11 cellular contexts compared by ENCODE assay signal in the genomic region with DNA sequence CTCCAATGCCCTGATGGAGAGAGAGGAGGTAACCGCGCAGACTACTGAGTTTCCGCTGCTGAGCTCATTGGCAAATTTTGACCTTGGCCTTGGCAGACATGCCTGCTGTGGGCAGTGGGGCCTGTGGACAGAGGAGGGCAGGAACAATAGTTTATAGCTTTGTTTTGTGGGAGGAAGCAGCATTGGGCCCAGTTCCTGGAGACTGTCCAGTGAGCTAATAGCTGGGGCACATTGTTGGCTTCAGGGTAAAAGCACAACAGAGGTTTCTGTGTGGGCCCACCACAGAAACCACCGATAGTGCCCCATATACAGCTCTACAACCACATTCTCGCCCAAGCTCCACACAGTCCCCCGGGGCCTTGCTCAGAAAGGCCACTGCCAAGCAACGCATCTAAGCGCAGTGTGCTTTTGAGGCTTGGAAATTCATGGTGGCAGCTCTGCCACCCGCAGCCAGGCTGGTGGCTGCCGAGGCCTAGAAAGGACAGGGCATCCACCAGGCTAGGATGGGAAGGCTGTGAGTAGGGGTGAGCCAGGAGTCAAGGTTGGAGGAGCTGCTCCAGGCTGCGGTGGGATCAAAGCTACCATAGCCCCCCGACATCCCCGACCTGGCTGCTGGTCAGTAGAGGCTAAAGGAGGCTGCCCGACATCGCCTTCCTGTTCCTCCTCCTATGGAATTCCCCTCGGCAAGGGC. TPM values are rescaled to one million over a fixed set of nuclear protein-coding genes. Genes with fewer than 3 reads are reported as not detected.
DNase-seq lines count a peak whose midpoint lies in the region; ATAC-seq, FAIRE-seq and TF ChIP-seq lines count a peak whose summit lies in the region.
"Had no signal": no experiment of that assay in that cellular context is flagged by ENCODE, and none has a peak within 500 bp of the region (broad histone marks: within the 10 kb centered on the region; RNA-seq: fewer than 3 reads in every experiment).

No MANE protein-coding gene starts in this region.

- H3K9me3 Mint-ChIP-seq in astrocyte (ENCODE audit: unreplicated experiment) (peaks cover 3% of the 10 kb centered on the region), GM23338 (no peaks in the 10 kb centered on the region)
- H3K9me3 Mint-ChIP-seq: activated CD4-positive, alpha-beta memory T cell treated with anti-CD3 and anti-CD28 coated beads for 36 hours had no signal

- TF ChIP-seq CTCF in astrocyte (IDR thresholded peaks at IDR 0.05; ENCODE audit: insufficient read depth, low read depth, low read length) (no peak), pancreas (IDR thresholded peaks at IDR 0.05) (no peak), GM23338 (conservative IDR thresholded peaks at IDR 0.05; ENCODE audit: low read depth in 2 of 2) (no peak)

- H3K4me1 Mint-ChIP-seq in astrocyte (ENCODE audit: low read depth, unreplicated experiment) (peaks cover 20% of the 10 kb centered on the region), GM23338 (peaks cover 8% of the 10 kb centered on the region; the same call in 2 of the 3 replicates)

- H3K9me3 ChIP-seq in astrocyte (ENCODE audit: insufficient read depth, low read depth, low read length): no peaks in the 10 kb centered on the region
- no peaks in the 10 kb centered on the region for H3K9me3 ChIP-seq in pancreas

- peak; percentile 81 for ATAC-seq in GM18870 (IDR thresholded peaks at IDR 0.05; ENCODE audit: unreplicated experiment)
- ATAC-seq in HG02885 (IDR thresholded peaks at IDR 0.05; ENCODE audit: poor library complexity, unreplicated experiment): peak; percentile 56
- ATAC-seq in pancreas: no peak
- ATAC-seq in GM23338: no peak

- 81% methylated on average over 16 of the region's 16 CpGs for WGBS in pancreas, 2 donors

- H3K27ac ChIP-seq in astrocyte (ENCODE audit: low read depth, low read length): no peak overlapping the region
- H3K27ac ChIP-seq in pancreas: peak overlapping the region; percentile 11 to 75 (median 56)
- H3K27ac ChIP-seq in GM23338 (ENCODE audit: low read depth): no peak overlapping the region

- H3F3A ChIP-seq in GM23338 (replicated peaks; ENCODE audit: low read depth): no peaks in the 10 kb centered on the region

- H3K4me1 ChIP-seq in astrocyte (ENCODE audit: insufficient read depth, low read length): peaks cover 24% of the 10 kb centered on the region
- peaks cover 14 to 18% (median 17%) of the 10 kb centered on the region in 3 donors for H3K4me1 ChIP-seq in pancreas
- no peaks in the 10 kb centered on the region; the same call in 1 of the 2 replicates for H3K4me1 ChIP-seq in GM23338 (ENCODE audit: insufficient read depth)

- H3K36me3 Mint-ChIP-seq in astrocyte (ENCODE audit: low read depth, unreplicated experiment): no peaks in the 10 kb centered on the region
- H3K36me3 Mint-ChIP-seq in GM23338 (ENCODE audit: low read depth): no peaks in the 10 kb centered on the region
- H3K36me3 Mint-ChIP-seq: activated CD4-positive, alpha-beta memory T cell treated with anti-CD3 and anti-CD28 coated beads for 36 hours had no signal

- H3K4me3 Mint-ChIP-seq in astrocyte (ENCODE audit: unreplicated experiment) (no peak overlapping the region), GM23338 (no peak overlapping the region)
- H3K4me3 Mint-ChIP-seq: activated CD4-positive, alpha-beta memory T cell treated with anti-CD3 and anti-CD28 coated beads for 36 hours had no signal

- FAIRE-seq in astrocyte (lab: Jason Lieb, UNC): no peak
- no peak for FAIRE-seq in pancreas (lab: Jason Lieb, UNC)

- intact Hi-C loops in pancreas (cut with DNase I): no loop called here

- H3K4me3 ChIP-seq in astrocyte (ENCODE audit: insufficient read depth, low read depth, low read length) (no peak overlapping the region), pancreas (no peak overlapping the region), GM23338 (no peak overlapping the region)

- H3K36me3 ChIP-seq in astrocyte (ENCODE audit: insufficient read depth, low read length) (no peaks in the 10 kb centered on the region), pancreas (no peaks in the 10 kb centered on the region), GM23338 (ENCODE audit: insufficient read depth) (no peaks in the 10 kb centered on the region)

- no peak overlapping the region for H3K9ac ChIP-seq in astrocyte (ENCODE audit: low read length)

- no peaks in the 10 kb centered on the region for H3K79me2 ChIP-seq in astrocyte (ENCODE audit: insufficient read depth, low read length)
- no peaks in the 10 kb centered on the region for H3K79me2 ChIP-seq in GM23338 (replicated peaks; ENCODE audit: insufficient read depth)

- no peaks in the 10 kb centered on the region for H3K9me2 ChIP-seq in GM23338 (ENCODE audit: insufficient read depth)

- H3K4me2 ChIP-seq in astrocyte (ENCODE audit: low read length) (peak overlapping the region; percentile 59), GM23338 (no peak overlapping the region)

- DNase-seq in astrocyte (ENCODE audit: low read depth) (peak; percentile 42), pancreas (no peak), amygdala (lab: John Stamatoyannopoulos, UW) (no peak), NCI-H187 (lab: John Stamatoyannopoulos, UW) (no peak), GM23338 (ENCODE audit: low spot score) (no peak), NCI-H446 treated with DMSO at 0.1 percent for 48 hours (lab: John Stamatoyannopoulos, UW) (no peak)
- DNase-seq: activated CD4-positive, alpha-beta memory T cell treated with anti-CD3 and anti-CD28 coated beads for 36 hours; SHP77; stimulated activated CD4-positive, alpha-beta T cell treated with anti-CD3 and anti-CD28 coated beads, Interleukin-4, amount 100 ng/mL, for 4 hours had no signal

- H4K20me1 ChIP-seq in astrocyte (ENCODE audit: insufficient read depth, low read length) (no peaks in the 10 kb centered on the region), GM23338 (replicated peaks; ENCODE audit: insufficient read depth) (no peaks in the 10 kb centered on the region)

- H2AFZ ChIP-seq in astrocyte (ENCODE audit: low read depth, low read length) (peak overlapping the region; percentile 87), GM23338 (no peak overlapping the region)

- H3K27ac Mint-ChIP-seq in astrocyte (ENCODE audit: unreplicated experiment) (peak overlapping the region; percentile 69), GM23338 (no peak overlapping the region)
- H3K27ac Mint-ChIP-seq: activated CD4-positive, alpha-beta memory T cell treated with anti-CD3 and anti-CD28 coated beads for 36 hours had no signal

- H3K27me3 ChIP-seq in astrocyte (ENCODE audit: insufficient read depth, low read length): peaks cover 2% of the 10 kb centered on the region
- H3K27me3 ChIP-seq in pancreas: no peaks in the 10 kb centered on the region
- no peaks in the 10 kb centered on the region for H3K27me3 ChIP-seq in GM23338 (ENCODE audit: insufficient read depth)

- H3K27me3 Mint-ChIP-seq in astrocyte (ENCODE audit: low read depth, unreplicated experiment) (peaks cover 15% of the 10 kb centered on the region), GM23338 (ENCODE audit: insufficient read depth, low read depth, poor library complexity) (peaks cover 3% of the 10 kb centered on the region)
- H3K27me3 Mint-ChIP-seq: activated CD4-positive, alpha-beta memory T cell treated with anti-CD3 and anti-CD28 coated beads for 36 hours had no signal

TF ChIP-seq in GM23338, 12 proteins besides CTCF, POLR2A, EP300 and RAD21 (continues in another document):
- TF ChIP-seq NANOG (IDR thresholded peaks at IDR 0.05; ENCODE audit: borderline replicate concordance): no peak
- no peak for TF ChIP-seq JUNB (IDR thresholded peaks at IDR 0.05; ENCODE audit: unreplicated experiment)
- TF ChIP-seq, protein P1, sequence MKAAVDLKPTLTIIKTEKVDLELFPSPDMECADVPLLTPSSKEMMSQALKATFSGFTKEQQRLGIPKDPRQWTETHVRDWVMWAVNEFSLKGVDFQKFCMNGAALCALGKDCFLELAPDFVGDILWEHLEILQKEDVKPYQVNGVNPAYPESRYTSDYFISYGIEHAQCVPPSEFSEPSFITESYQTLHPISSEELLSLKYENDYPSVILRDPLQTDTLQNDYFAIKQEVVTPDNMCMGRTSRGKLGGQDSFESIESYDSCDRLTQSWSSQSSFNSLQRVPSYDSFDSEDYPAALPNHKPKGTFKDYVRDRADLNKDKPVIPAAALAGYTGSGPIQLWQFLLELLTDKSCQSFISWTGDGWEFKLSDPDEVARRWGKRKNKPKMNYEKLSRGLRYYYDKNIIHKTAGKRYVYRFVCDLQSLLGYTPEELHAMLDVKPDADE (IDR thresholded peaks at IDR 0.05): no peak
- TF ChIP-seq, protein P2, sequence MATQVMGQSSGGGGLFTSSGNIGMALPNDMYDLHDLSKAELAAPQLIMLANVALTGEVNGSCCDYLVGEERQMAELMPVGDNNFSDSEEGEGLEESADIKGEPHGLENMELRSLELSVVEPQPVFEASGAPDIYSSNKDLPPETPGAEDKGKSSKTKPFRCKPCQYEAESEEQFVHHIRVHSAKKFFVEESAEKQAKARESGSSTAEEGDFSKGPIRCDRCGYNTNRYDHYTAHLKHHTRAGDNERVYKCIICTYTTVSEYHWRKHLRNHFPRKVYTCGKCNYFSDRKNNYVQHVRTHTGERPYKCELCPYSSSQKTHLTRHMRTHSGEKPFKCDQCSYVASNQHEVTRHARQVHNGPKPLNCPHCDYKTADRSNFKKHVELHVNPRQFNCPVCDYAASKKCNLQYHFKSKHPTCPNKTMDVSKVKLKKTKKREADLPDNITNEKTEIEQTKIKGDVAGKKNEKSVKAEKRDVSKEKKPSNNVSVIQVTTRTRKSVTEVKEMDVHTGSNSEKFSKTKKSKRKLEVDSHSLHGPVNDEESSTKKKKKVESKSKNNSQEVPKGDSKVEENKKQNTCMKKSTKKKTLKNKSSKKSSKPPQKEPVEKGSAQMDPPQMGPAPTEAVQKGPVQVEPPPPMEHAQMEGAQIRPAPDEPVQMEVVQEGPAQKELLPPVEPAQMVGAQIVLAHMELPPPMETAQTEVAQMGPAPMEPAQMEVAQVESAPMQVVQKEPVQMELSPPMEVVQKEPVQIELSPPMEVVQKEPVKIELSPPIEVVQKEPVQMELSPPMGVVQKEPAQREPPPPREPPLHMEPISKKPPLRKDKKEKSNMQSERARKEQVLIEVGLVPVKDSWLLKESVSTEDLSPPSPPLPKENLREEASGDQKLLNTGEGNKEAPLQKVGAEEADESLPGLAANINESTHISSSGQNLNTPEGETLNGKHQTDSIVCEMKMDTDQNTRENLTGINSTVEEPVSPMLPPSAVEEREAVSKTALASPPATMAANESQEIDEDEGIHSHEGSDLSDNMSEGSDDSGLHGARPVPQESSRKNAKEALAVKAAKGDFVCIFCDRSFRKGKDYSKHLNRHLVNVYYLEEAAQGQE (IDR thresholded peaks at IDR 0.05; ENCODE audit: unreplicated experiment): no peak
- no peak for TF ChIP-seq ZNF114 (CRISPR knock-in tag; IDR thresholded peaks at IDR 0.05)

RNA-seq across cellular contexts. Expression of a gene that starts 43.2 kb away (rescaled TPM):
- total RNA-seq in astrocyte: 1.4 and 1.6 TPM in 2 replicates
- under 1 TPM in 5 of 6 donors, not detected in 1; 0.08 to 0.55 (median 0.32) TPM for total RNA-seq in pancreas
- under 1 TPM in 1 of 2 donors, not detected in 1; 0.05 TPM for polyA plus RNA-seq in pancreas
- total RNA-seq in GM23338 (2014; rRNA removed; shearing (Covaris generic)): 19.1 and 24.9 TPM in 2 replicates
- 15.8 and 17.0 TPM in 2 replicates for polyA plus RNA-seq in GM23338 (2016; fragmentation: Nextera tagmentation; extraction: Ambion mirVana)

RNA-seq across cellular contexts. Expression of a gene that starts 53.3 kb away (rescaled TPM):
- total RNA-seq in astrocyte (34.9 and 35.0 TPM in 2 replicates), pancreas (10 to 100 TPM in 3 of 6 donors, 1 to 10 TPM in 3; 4.7 to 19.5 (median 9.8) TPM)
- polyA plus RNA-seq in pancreas (1 to 10 TPM; 1.5 to 7.1 TPM), GM23338 (2016; fragmentation: Nextera tagmentation; extraction: Ambion mirVana) (3.3 and 3.8 TPM in 2 replicates)
- 17.0 and 17.7 TPM in 2 replicates for total RNA-seq in GM23338 (2014; rRNA removed; shearing (Covaris generic))

Comparison
In these comparisons a context has a peak if more than half of its experiments do, and no peak if none do; other contexts are left out.
1. ATAC-seq: peak in GM18870 (single experiment) and HG02885 (single experiment); none in pancreas (0 of 4) and GM23338 (single experiment).
2. H3K27ac ChIP-seq: peak in pancreas (4 of 4); none in astrocyte (single experiment) and GM23338 (single experiment).